In the genomic region with DNA sequence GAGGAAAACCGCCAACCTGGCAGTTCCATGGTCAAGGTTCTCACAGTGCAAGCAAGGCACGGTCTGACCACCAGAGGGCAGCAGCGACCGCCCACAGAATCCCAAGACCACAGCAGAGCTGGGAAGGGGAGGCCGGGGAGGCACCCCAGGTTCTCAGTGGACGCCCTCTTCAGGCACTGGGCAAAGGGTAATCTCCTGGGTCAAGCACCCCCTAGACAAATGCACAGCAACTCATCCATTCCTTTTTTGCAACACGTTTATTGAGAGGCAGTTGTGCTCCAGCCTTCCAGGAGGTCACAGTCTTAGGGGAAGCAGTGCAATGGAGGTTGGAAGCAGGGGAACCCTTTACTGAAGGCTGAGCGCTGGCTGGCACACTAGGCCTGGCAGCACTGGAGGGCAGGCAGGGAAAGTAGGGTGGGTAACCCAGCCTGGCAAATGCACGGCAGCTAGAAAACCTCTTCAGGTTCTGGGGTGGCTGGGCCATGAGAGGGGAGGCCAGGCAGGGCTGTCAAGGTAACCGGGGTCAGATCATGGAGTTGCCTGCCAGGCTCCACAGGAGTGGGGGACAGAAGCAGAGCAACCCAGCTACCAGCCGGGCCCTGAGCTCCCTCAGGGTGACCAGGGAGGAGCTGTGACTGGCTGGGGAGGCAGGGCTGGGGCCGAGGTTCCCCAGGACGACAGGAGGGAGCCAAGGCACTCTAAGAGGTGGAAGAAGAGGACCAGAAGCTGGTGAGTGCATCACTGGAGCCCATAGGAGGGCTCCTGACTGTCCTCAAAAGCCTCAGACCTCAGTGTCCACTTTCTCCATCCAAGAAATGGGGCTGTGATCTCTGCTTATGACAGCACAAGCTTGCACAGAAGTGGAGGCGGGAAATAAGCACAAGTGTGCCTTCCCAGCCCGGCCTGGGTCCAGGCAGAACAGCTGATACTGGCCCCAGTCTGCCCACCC, we compare ENCODE assay signal across 1 cellular context.
TF ChIP-seq lines count a peak whose summit lies in the region.

No MANE protein-coding gene starts in this region.

TF ChIP-seq in K562, 482 proteins besides CTCF, POLR2A, EP300 and RAD21 (continued from another document):
- no peak for TF ChIP-seq ZBTB8A (IDR thresholded peaks at IDR 0.05; ENCODE audit: partially characterized antibody)
- no peak for TF ChIP-seq GTF2E2 (tag; IDR thresholded peaks at IDR 0.05)
- TF ChIP-seq, protein P1, sequence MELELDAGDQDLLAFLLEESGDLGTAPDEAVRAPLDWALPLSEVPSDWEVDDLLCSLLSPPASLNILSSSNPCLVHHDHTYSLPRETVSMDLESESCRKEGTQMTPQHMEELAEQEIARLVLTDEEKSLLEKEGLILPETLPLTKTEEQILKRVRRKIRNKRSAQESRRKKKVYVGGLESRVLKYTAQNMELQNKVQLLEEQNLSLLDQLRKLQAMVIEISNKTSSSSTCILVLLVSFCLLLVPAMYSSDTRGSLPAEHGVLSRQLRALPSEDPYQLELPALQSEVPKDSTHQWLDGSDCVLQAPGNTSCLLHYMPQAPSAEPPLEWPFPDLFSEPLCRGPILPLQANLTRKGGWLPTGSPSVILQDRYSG (tag; conservative IDR thresholded peaks at IDR 0.05; ENCODE audit: low read depth) = no peak
- TF ChIP-seq ZNF174 (CRISPR knock-in tag; IDR thresholded peaks at IDR 0.05) = no peak
